In genomic region chr19:55407625-55408319, GRCh38 we compare ENCODE assay signal across 8 cellular contexts. TPM values are rescaled to one million over a fixed set of nuclear protein-coding genes. Genes with fewer than 3 reads are reported as not detected.
DNase-seq lines count a peak whose midpoint lies in the region; ATAC-seq and TF ChIP-seq lines count a peak whose summit lies in the region.

Gene UBE2S, minus strand, starts transcription at chr19:55407788. Its CDS starts 199 bp downstream, at chr19:55407589.

- H3K4me1 Mint-ChIP-seq in activated B cell treated with CpG ODN at 0.5 μM for 24 hours (peaks cover 24% of the 10 kb centered on the region), immature natural killer cell (peaks cover 32 to 35% of the 10 kb centered on the region in 2 donors)

- TF ChIP-seq CTCF in activated B cell treated with CpG ODN at 0.5 μM for 24 hours (IDR thresholded peaks at IDR 0.05) (no peak), spleen (IDR thresholded peaks at IDR 0.05 in 8 of 11, conservative IDR thresholded peaks at IDR 0.05 in 3 of 11) (peak in 2 of 11 experiments; percentile 10 to 27)

- TF ChIP-seq POLR2A in GM18951 (IDR thresholded peaks at IDR 0.05; ENCODE audit: extremely low read depth, insufficient read depth, insufficient read length) = peak; percentile 100
- TF ChIP-seq POLR2A in spleen (IDR thresholded peaks at IDR 0.05) = peak in 2 of 3 donors; percentile 87 to 94

- 0 to 1% (median 0%) methylated on average over 56 to 87 of the region's 87 CpGs for WGBS in spleen, 5 donors

- H3K4me3 ChIP-seq in spleen = peak within 1 kb of the TSS; percentile 63 to 93 (median 82)

- peaks cover 0 to 11% (median 0%) of the 10 kb centered on the region in 8 donors for H3K9me3 ChIP-seq in spleen

- H3K9me3 Mint-ChIP-seq in activated B cell treated with CpG ODN at 0.5 μM for 24 hours = peaks cover 5% of the 10 kb centered on the region
- H3K9me3 Mint-ChIP-seq in immature natural killer cell = no peaks in the 10 kb centered on the region

- in situ Hi-C loops in GM18951 (cut with MboI; ENCODE audit: low sequenced_read_pairs, unreplicated experiment) = loop anchor here (25.0 kb wide), 1 partner anchor 520 kb away; no protein-coding TSS in a partner anchor

- DNase-seq in AG08395 (ENCODE audit: low spot score) = peak; percentile 100
- DNase-seq in NCI-H345 (lab: John Stamatoyannopoulos, UW) = peak; percentile 97
- peak; percentile 95 for DNase-seq in activated B cell treated with CpG ODN at 0.5 μM for 24 hours
- DNase-seq in caudate nucleus (lab: John Stamatoyannopoulos, UW) = peak; percentile 72 to 100 (median 98)
- peak; percentile 98 to 99 (median 99) for DNase-seq in immature natural killer cell
- DNase-seq in spleen = peak; percentile 99

- H3K27me3 Mint-ChIP-seq in activated B cell treated with CpG ODN at 0.5 μM for 24 hours = no peaks in the 10 kb centered on the region
- H3K27me3 Mint-ChIP-seq in immature natural killer cell (ENCODE audit: low read depth in 3 of 3) = peaks cover 11 to 18% (median 14%) of the 10 kb centered on the region in 3 donors

- H3K36me3 Mint-ChIP-seq in activated B cell treated with CpG ODN at 0.5 μM for 24 hours (ENCODE audit: low read depth) = peaks cover 34% of the 10 kb centered on the region
- H3K36me3 Mint-ChIP-seq in immature natural killer cell = peaks cover 0 to 24% (median 9%) of the 10 kb centered on the region in 3 donors

- H3K27ac ChIP-seq in caudate nucleus (ENCODE audit: low read depth, low read length) = peak within 1 kb of the TSS; percentile 100
- peak within 1 kb of the TSS; percentile 93 to 99 (median 98) for H3K27ac ChIP-seq in spleen

- intact Hi-C loops in activated B cell treated with CpG ODN at 0.5 μM for 24 hours (cut with micrococcal nuclease) (loop anchor here (1.0 to 5.0 kb wide), 9 partner anchors 22 to 1290 kb away; partner anchors contain the start of genes ISOC2, KMT5C, PPP1R12C and PPP6R1), spleen (cut with DNase I; ENCODE audit: low total_unique reads) (no loop called here)

- H3K36me3 ChIP-seq in spleen = peaks cover 0 to 37% (median 17%) of the 10 kb centered on the region in 6 donors

- POLR2A ChIA-PET in activated B cell treated with CpG ODN at 0.5 μM for 24 hours (lab: Charles Lee) = interaction anchor here (0.6 to 11.4 kb wide), 45 partner anchors 11 to 1036 kb away, joined by 3 to 215 read pairs (median 5); partner anchors contain the start of genes CCDC106, FIZ1, HSPBP1 and ISOC2

- ATAC-seq in HG03196 (IDR thresholded peaks at IDR 0.05; ENCODE audit: unreplicated experiment) (peak; percentile 85), activated B cell treated with CpG ODN at 0.5 μM for 24 hours (ENCODE audit: low read depth) (peak; percentile 88)

- CTCF ChIA-PET in activated B cell treated with CpG ODN at 0.5 μM for 24 hours (lab: Charles Lee) = interaction anchor here (1.1 to 1.9 kb wide), 2 partner anchors 24 to 267 kb away, joined by 3 to 4 read pairs; partner anchors contain the start of gene TMEM238

- peaks cover 7 to 48% (median 26%) of the 10 kb centered on the region in 6 donors for H3K4me1 ChIP-seq in spleen

- peak within 1 kb of the TSS; percentile 98 for H3K27ac Mint-ChIP-seq in activated B cell treated with CpG ODN at 0.5 μM for 24 hours
- H3K27ac Mint-ChIP-seq in immature natural killer cell = peak within 1 kb of the TSS; percentile 96 to 100 (median 99)

- no peaks in the 10 kb centered on the region for H3K27me3 ChIP-seq in spleen (replicated peaks in 1 of 7)

- H3K4me3 Mint-ChIP-seq in activated B cell treated with CpG ODN at 0.5 μM for 24 hours (peak within 1 kb of the TSS; percentile 91), immature natural killer cell (peak within 1 kb of the TSS; percentile 91 to 96 (median 93))

RNA-seq across cellular contexts. Expression of gene UBE2S, which starts in this region (rescaled TPM):
- total RNA-seq in activated B cell treated with CpG ODN at 0.5 μM for 24 hours (29.6 and 34.6 TPM in 2 replicates), spleen (10 to 100 TPM; 14.4 to 40.8 (median 23.8) TPM)
- polyA plus RNA-seq in immature natural killer cell (10 to 100 TPM; 40.2 to 72.1 (median 47.0) TPM), spleen (10 to 100 TPM in 2 of 3 donors, 1 to 10 TPM in 1; 4.9 to 18.7 (median 11.8) TPM)

Comparison
In these comparisons a context has a peak if more than half of its experiments do, and no peak if none do; other contexts are left out.
1. Peak in every context shown above with its lines: DNase-seq, ATAC-seq, H3K4me3 ChIP-seq and H3K27ac ChIP-seq.